Comparison of ENCODE assay signal across 1 cellular context in the genomic region with DNA sequence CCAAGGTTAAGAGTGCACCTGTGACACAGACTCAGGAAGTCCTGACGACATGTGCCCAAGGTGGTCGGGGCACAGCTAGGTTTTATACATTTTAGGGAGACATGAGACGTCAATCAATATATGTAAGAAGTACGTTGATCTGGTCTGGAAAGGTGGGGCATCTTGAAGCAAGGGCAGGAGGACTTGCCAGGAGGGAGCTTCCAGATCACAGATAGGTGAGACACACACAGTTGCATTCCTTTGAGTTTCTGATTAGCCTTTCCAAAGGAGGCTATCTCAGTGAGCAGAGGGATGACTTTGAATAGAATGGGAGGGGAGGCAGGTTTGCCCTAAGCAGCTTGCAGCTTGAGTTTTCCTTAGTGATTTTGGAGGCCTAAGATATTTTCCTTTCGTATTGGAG.
TF ChIP-seq lines count a peak whose summit lies in the region.

No MANE protein-coding gene starts in this region.

TF ChIP-seq in K562, 482 proteins besides CTCF, POLR2A, EP300 and RAD21 (continued from another document and continues in another):
- TF ChIP-seq NR1H2 (CRISPR knock-in tag; IDR thresholded peaks at IDR 0.05) (no peak), MTA2 (IDR thresholded peaks at IDR 0.05; ENCODE audit: low read depth) (0 out of 2 replicates have a peak, but pooled peaks have one; percentile 6), SAFB (IDR thresholded peaks at IDR 0.05; ENCODE audit: borderline replicate concordance, low read depth, low read length) (no peak), XRCC3 (IDR thresholded peaks at IDR 0.05) (no peak), KDM1A (IDR thresholded peaks at IDR 0.05) (peak in 1 of 2 experiments; percentile 58; a peak in 1 of 4 replicates), ZNF77 (CRISPR knock-in tag; IDR thresholded peaks at IDR 0.05) (no peak), ZBTB17 (CRISPR knock-in tag; IDR thresholded peaks at IDR 0.05) (no peak), SOX6 (IDR thresholded peaks at IDR 0.05) (peak; percentile 56), ATF1 (CRISPR knock-in tag; IDR thresholded peaks at IDR 0.05) (no peak), ATF1 (tag; IDR thresholded peaks at IDR 0.05) (no peak), GABPB1 (CRISPR knock-in tag; IDR thresholded peaks at IDR 0.05) (no peak), TCF3 (CRISPR knock-in tag; IDR thresholded peaks at IDR 0.05) (peak; percentile 76), TAL1 (IDR thresholded peaks at IDR 0.05) (peak; percentile 78), KLF16 (IDR thresholded peaks at IDR 0.05) (peak; percentile 60; the same call in 1 of the 2 replicates), FOXM1 (IDR thresholded peaks at IDR 0.05; ENCODE audit: low read depth) (peak; percentile 16; the same call in 1 of the 2 replicates), FOXM1 (CRISPR knock-in tag; IDR thresholded peaks at IDR 0.05; ENCODE audit: low read depth) (no peak), RB1 (IDR thresholded peaks at IDR 0.05; ENCODE audit: low read depth) (no peak), ZFPM2 (CRISPR knock-in tag; IDR thresholded peaks at IDR 0.05) (no peak), ARID1B (IDR thresholded peaks at IDR 0.05) (peak; percentile 87), TAF9B (IDR thresholded peaks at IDR 0.05; ENCODE audit: partially characterized antibody) (no peak), ZFP30 (CRISPR knock-in tag; IDR thresholded peaks at IDR 0.05; ENCODE audit: borderline replicate concordance) (no peak), GTF2F1 (IDR thresholded peaks at IDR 0.05; ENCODE audit: low read depth, low read length) (no peak), CBFA2T2 (conservative IDR thresholded peaks at IDR 0.05) (peak; percentile 79), CTBP1 (IDR thresholded peaks at IDR 0.05; ENCODE audit: borderline replicate concordance) (peak; percentile 63; the same call in 1 of the 2 replicates), RBM39 (optimal IDR thresholded peaks at IDR 0.05; ENCODE audit: low read depth, low read length) (no peak), STAT5A (IDR thresholded peaks at IDR 0.05; ENCODE audit: borderline replicate concordance, low read length) (0 out of 2 replicates have a peak, but pooled peaks have one; percentile 14), ZNF347 (CRISPR knock-in tag; IDR thresholded peaks at IDR 0.05; ENCODE audit: low read depth) (no peak), NFIC (IDR thresholded peaks at IDR 0.05) (peak; percentile 53), MTA3 (IDR thresholded peaks at IDR 0.05; ENCODE audit: borderline replicate concordance) (no peak), KLF6 (CRISPR knock-in tag; IDR thresholded peaks at IDR 0.05; ENCODE audit: borderline replicate concordance) (no peak), SIN3A (IDR thresholded peaks at IDR 0.05; ENCODE audit: borderline replicate concordance in 2 of 2, control insufficient read depth in 1 of 2, low read depth in 2 of 2, low read length in 2 of 2) (no peak), RBM25 (IDR thresholded peaks at IDR 0.05; ENCODE audit: low read depth, low read length, severe bottlenecking) (no peak), DPF2 (IDR thresholded peaks at IDR 0.05) (peak; percentile 85), PHB (CRISPR knock-in tag; IDR thresholded peaks at IDR 0.05) (no peak), ZEB2 (IDR thresholded peaks at IDR 0.05) (peak; percentile 57; the same call in 1 of the 2 replicates), POLR3G (IDR thresholded peaks at IDR 0.05; ENCODE audit: extremely low read depth, insufficient read length, insufficient replicate concordance) (no peak), ZNF780A (CRISPR knock-in tag; IDR thresholded peaks at IDR 0.05) (no peak), MYNN (IDR thresholded peaks at IDR 0.05) (0 out of 2 replicates have a peak, but pooled peaks have one; percentile 37), MYNN (CRISPR knock-in tag; IDR thresholded peaks at IDR 0.05) (no peak), SMAD2 (IDR thresholded peaks at IDR 0.05; ENCODE audit: low read depth, low read length) (no peak), SMARCE1 (IDR thresholded peaks at IDR 0.05) (peak; percentile 62; the same call in 1 of the 2 replicates), TEAD4 (IDR thresholded peaks at IDR 0.05; ENCODE audit: low read length) (peak; percentile 67), TEAD4 (CRISPR knock-in tag; IDR thresholded peaks at IDR 0.05; ENCODE audit: borderline replicate concordance) (no peak), NCOR1 (IDR thresholded peaks at IDR 0.05) (peak; percentile 61; the same call in 1 of the 2 replicates), SAFB2 (IDR thresholded peaks at IDR 0.05; ENCODE audit: borderline replicate concordance, low read depth, low read length, severe bottlenecking) (no peak), HDAC2 (IDR thresholded peaks at IDR 0.05) (0 out of 2 replicates have a peak, but pooled peaks have one; percentile 48), ETV5 (CRISPR knock-in tag; IDR thresholded peaks at IDR 0.05; ENCODE audit: low read depth) (no peak)
- TF ChIP-seq, protein P1, sequence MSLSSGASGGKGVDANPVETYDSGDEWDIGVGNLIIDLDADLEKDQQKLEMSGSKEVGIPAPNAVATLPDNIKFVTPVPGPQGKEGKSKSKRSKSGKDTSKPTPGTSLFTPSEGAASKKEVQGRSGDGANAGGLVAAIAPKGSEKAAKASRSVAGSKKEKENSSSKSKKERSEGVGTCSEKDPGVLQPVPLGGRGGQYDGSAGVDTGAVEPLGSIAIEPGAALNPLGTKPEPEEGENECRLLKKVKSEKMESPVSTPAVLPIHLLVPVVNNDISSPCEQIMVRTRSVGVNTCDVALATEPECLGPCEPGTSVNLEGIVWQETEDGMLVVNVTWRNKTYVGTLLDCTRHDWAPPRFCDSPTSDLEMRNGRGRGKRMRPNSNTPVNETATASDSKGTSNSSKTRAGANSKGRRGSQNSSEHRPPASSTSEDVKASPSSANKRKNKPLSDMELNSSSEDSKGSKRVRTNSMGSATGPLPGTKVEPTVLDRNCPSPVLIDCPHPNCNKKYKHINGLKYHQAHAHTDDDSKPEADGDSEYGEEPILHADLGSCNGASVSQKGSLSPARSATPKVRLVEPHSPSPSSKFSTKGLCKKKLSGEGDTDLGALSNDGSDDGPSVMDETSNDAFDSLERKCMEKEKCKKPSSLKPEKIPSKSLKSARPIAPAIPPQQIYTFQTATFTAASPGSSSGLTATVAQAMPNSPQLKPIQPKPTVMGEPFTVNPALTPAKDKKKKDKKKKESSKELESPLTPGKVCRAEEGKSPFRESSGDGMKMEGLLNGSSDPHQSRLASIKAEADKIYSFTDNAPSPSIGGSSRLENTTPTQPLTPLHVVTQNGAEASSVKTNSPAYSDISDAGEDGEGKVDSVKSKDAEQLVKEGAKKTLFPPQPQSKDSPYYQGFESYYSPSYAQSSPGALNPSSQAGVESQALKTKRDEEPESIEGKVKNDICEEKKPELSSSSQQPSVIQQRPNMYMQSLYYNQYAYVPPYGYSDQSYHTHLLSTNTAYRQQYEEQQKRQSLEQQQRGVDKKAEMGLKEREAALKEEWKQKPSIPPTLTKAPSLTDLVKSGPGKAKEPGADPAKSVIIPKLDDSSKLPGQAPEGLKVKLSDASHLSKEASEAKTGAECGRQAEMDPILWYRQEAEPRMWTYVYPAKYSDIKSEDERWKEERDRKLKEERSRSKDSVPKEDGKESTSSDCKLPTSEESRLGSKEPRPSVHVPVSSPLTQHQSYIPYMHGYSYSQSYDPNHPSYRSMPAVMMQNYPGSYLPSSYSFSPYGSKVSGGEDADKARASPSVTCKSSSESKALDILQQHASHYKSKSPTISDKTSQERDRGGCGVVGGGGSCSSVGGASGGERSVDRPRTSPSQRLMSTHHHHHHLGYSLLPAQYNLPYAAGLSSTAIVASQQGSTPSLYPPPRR (CRISPR knock-in tag; IDR thresholded peaks at IDR 0.05; ENCODE audit: borderline replicate concordance): no peak
- TF ChIP-seq, protein P2, sequence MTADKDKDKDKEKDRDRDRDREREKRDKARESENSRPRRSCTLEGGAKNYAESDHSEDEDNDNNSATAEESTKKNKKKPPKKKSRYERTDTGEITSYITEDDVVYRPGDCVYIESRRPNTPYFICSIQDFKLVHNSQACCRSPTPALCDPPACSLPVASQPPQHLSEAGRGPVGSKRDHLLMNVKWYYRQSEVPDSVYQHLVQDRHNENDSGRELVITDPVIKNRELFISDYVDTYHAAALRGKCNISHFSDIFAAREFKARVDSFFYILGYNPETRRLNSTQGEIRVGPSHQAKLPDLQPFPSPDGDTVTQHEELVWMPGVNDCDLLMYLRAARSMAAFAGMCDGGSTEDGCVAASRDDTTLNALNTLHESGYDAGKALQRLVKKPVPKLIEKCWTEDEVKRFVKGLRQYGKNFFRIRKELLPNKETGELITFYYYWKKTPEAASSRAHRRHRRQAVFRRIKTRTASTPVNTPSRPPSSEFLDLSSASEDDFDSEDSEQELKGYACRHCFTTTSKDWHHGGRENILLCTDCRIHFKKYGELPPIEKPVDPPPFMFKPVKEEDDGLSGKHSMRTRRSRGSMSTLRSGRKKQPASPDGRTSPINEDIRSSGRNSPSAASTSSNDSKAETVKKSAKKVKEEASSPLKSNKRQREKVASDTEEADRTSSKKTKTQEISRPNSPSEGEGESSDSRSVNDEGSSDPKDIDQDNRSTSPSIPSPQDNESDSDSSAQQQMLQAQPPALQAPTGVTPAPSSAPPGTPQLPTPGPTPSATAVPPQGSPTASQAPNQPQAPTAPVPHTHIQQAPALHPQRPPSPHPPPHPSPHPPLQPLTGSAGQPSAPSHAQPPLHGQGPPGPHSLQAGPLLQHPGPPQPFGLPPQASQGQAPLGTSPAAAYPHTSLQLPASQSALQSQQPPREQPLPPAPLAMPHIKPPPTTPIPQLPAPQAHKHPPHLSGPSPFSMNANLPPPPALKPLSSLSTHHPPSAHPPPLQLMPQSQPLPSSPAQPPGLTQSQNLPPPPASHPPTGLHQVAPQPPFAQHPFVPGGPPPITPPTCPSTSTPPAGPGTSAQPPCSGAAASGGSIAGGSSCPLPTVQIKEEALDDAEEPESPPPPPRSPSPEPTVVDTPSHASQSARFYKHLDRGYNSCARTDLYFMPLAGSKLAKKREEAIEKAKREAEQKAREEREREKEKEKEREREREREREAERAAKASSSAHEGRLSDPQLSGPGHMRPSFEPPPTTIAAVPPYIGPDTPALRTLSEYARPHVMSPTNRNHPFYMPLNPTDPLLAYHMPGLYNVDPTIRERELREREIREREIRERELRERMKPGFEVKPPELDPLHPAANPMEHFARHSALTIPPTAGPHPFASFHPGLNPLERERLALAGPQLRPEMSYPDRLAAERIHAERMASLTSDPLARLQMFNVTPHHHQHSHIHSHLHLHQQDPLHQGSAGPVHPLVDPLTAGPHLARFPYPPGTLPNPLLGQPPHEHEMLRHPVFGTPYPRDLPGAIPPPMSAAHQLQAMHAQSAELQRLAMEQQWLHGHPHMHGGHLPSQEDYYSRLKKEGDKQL (CRISPR knock-in tag; IDR thresholded peaks at IDR 0.05; ENCODE audit: borderline replicate concordance): no peak
- TF ChIP-seq, protein P3, sequence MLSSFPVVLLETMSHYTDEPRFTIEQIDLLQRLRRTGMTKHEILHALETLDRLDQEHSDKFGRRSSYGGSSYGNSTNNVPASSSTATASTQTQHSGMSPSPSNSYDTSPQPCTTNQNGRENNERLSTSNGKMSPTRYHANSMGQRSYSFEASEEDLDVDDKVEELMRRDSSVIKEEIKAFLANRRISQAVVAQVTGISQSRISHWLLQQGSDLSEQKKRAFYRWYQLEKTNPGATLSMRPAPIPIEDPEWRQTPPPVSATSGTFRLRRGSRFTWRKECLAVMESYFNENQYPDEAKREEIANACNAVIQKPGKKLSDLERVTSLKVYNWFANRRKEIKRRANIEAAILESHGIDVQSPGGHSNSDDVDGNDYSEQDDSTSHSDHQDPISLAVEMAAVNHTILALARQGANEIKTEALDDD (IDR thresholded peaks at IDR 0.05): peak; percentile 29; the same call in 1 of the 2 replicates
- TF ChIP-seq, protein P4, sequence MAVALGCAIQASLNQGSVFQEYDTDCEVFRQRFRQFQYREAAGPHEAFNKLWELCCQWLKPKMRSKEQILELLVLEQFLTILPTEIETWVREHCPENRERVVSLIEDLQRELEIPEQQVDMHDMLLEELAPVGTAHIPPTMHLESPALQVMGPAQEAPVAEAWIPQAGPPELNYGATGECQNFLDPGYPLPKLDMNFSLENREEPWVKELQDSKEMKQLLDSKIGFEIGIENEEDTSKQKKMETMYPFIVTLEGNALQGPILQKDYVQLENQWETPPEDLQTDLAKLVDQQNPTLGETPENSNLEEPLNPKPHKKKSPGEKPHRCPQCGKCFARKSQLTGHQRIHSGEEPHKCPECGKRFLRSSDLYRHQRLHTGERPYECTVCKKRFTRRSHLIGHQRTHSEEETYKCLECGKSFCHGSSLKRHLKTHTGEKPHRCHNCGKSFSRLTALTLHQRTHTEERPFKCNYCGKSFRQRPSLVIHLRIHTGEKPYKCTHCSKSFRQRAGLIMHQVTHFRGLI (CRISPR knock-in tag; IDR thresholded peaks at IDR 0.05): no peak
- TF ChIP-seq, protein P5, sequence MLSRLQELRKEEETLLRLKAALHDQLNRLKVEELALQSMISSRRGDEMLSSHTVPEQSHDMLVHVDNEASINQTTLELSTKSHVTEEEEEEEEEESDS (CRISPR knock-in tag; IDR thresholded peaks at IDR 0.05): no peak
- TF ChIP-seq, protein P6, sequence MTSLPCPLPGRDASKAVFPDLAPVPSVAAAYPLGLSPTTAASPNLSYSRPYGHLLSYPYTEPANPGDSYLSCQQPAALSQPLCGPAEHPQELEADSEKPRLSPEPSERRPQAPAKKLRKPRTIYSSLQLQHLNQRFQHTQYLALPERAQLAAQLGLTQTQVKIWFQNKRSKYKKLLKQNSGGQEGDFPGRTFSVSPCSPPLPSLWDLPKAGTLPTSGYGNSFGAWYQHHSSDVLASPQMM (CRISPR knock-in tag; IDR thresholded peaks at IDR 0.05): no peak
- TF ChIP-seq, protein P7, sequence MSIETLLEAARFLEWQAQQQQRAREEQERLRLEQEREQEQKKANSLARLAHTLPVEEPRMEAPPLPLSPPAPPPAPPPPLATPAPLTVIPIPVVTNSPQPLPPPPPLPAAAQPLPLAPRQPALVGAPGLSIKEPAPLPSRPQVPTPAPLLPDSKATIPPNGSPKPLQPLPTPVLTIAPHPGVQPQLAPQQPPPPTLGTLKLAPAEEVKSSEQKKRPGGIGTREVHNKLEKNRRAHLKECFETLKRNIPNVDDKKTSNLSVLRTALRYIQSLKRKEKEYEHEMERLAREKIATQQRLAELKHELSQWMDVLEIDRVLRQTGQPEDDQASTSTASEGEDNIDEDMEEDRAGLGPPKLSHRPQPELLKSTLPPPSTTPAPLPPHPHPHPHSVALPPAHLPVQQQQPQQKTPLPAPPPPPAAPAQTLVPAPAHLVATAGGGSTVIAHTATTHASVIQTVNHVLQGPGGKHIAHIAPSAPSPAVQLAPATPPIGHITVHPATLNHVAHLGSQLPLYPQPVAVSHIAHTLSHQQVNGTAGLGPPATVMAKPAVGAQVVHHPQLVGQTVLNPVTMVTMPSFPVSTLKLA (conservative IDR thresholded peaks at IDR 0.05): no peak
- TF ChIP-seq, protein P8, sequence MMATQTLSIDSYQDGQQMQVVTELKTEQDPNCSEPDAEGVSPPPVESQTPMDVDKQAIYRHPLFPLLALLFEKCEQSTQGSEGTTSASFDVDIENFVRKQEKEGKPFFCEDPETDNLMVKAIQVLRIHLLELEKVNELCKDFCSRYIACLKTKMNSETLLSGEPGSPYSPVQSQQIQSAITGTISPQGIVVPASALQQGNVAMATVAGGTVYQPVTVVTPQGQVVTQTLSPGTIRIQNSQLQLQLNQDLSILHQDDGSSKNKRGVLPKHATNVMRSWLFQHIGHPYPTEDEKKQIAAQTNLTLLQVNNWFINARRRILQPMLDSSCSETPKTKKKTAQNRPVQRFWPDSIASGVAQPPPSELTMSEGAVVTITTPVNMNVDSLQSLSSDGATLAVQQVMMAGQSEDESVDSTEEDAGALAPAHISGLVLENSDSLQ (IDR thresholded peaks at IDR 0.05): peak; percentile 63; the same call in 1 of the 2 replicates
